ENCODE assay signal across 1 cellular context in the genomic region with DNA sequence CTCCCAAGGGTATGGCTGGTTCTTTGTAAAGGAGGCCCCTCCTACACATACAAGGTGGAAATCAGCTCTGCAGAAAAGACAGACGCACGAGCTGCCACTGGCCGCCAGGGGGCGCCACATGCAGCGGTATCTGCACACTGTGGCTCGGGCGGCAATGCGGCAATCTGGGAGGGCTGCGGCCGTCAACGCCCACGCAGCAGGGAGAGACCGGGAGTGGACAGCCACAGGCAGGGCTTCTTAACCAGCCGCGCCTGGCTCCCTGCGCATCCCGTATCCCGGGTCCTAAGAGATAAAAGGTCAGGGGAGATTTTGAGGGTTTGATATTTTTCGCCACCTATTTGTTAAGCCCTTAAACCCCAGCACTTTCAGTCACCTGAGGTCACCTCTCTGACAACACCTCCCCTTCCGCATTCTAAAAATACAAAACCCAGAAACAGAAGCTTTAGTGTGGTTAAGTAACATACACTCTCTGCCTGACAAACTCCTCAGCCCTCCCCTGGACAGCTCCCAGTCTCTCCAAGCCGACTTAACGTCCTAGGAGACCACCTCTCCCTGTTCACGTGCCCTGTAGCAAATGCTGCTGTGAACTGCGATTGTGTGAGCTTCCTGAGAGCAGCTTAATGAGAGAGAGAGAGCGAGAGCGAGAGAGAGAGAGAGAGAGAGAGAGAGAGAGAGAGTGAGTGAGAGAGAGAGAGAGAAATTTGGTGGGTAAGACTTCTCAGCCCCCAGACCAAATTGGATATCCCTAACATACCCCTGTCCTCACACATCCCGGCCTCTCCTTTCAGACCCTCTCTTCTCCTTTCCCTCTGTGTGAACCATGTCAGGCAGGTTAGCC.
A peak's percentile ranks its signal among the peaks of the same experiment; 100 is the strongest.
TF ChIP-seq lines count a peak whose summit lies in the region.

No MANE protein-coding gene starts in this region.

TF ChIP-seq in K562, 482 proteins besides CTCF, POLR2A, EP300 and RAD21 (continues in another document):
- TF ChIP-seq ATF1 (CRISPR knock-in tag; IDR thresholded peaks at IDR 0.05): no peak
- TF ChIP-seq ATF1 (tag; IDR thresholded peaks at IDR 0.05): 0 out of 2 replicates have a peak, but pooled peaks have one; percentile 37
- peak; percentile 47; the same call in 1 of the 2 replicates for TF ChIP-seq DPF2 (IDR thresholded peaks at IDR 0.05)
- TF ChIP-seq CTBP1 (IDR thresholded peaks at IDR 0.05; ENCODE audit: borderline replicate concordance): peak; percentile 88
- peak; percentile 62 for TF ChIP-seq NFIC (IDR thresholded peaks at IDR 0.05)
- TF ChIP-seq, protein P1, sequence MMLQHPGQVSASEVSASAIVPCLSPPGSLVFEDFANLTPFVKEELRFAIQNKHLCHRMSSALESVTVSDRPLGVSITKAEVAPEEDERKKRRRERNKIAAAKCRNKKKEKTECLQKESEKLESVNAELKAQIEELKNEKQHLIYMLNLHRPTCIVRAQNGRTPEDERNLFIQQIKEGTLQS (IDR thresholded peaks at IDR 0.05): 0 out of 2 replicates have a peak, but pooled peaks have one; percentile 20
- TF ChIP-seq, protein P1 (CRISPR knock-in tag; conservative IDR thresholded peaks at IDR 0.05): 0 out of 2 replicates have a peak, but pooled peaks have one; percentile 51
- TF ChIP-seq ZNF583 (CRISPR knock-in tag; IDR thresholded peaks at IDR 0.05): no peak
- TF ChIP-seq L3MBTL2 (IDR thresholded peaks at IDR 0.05): peak; percentile 66; the same call in 1 of the 2 replicates
- TF ChIP-seq ARID1B (IDR thresholded peaks at IDR 0.05): peak; percentile 46
- peak; percentile 92 for TF ChIP-seq SMC3 (conservative IDR thresholded peaks at IDR 0.05; ENCODE audit: insufficient read depth, low read depth, low read length)
- TF ChIP-seq CTCFL (IDR thresholded peaks at IDR 0.05; ENCODE audit: borderline replicate concordance, insufficient read depth, low read depth, low read length, poor library complexity, severe bottlenecking): peak; percentile 86
- peak; percentile 47 for TF ChIP-seq MEIS2 (IDR thresholded peaks at IDR 0.05; ENCODE audit: partially characterized antibody)
- 0 out of 2 replicates have a peak, but pooled peaks have one; percentile 35 for TF ChIP-seq DIDO1 (tag; IDR thresholded peaks at IDR 0.05; ENCODE audit: low read depth)
- no peak for TF ChIP-seq JUNB (CRISPR knock-in tag; conservative IDR thresholded peaks at IDR 0.05)
- no peak for TF ChIP-seq KDM5B (IDR thresholded peaks at IDR 0.05; ENCODE audit: insufficient replicate concordance, low read depth, low read length)
- TF ChIP-seq RNF219 (CRISPR knock-in tag; IDR thresholded peaks at IDR 0.05): no peak
- TF ChIP-seq, protein P2, sequence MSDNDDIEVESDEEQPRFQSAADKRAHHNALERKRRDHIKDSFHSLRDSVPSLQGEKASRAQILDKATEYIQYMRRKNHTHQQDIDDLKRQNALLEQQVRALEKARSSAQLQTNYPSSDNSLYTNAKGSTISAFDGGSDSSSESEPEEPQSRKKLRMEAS (CRISPR knock-in tag; IDR thresholded peaks at IDR 0.05): peak; percentile 59
- TF ChIP-seq NCOA6 (IDR thresholded peaks at IDR 0.05): no peak
- peak; percentile 77 for TF ChIP-seq CREM (IDR thresholded peaks at IDR 0.05; ENCODE audit: low read depth)
- TF ChIP-seq, protein P3, sequence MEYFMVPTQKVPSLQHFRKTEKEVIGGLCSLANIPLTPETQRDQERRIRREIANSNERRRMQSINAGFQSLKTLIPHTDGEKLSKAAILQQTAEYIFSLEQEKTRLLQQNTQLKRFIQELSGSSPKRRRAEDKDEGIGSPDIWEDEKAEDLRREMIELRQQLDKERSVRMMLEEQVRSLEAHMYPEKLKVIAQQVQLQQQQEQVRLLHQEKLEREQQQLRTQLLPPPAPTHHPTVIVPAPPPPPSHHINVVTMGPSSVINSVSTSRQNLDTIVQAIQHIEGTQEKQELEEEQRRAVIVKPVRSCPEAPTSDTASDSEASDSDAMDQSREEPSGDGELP (CRISPR knock-in tag; IDR thresholded peaks at IDR 0.05; ENCODE audit: borderline replicate concordance): peak; percentile 67
- TF ChIP-seq, protein P4, sequence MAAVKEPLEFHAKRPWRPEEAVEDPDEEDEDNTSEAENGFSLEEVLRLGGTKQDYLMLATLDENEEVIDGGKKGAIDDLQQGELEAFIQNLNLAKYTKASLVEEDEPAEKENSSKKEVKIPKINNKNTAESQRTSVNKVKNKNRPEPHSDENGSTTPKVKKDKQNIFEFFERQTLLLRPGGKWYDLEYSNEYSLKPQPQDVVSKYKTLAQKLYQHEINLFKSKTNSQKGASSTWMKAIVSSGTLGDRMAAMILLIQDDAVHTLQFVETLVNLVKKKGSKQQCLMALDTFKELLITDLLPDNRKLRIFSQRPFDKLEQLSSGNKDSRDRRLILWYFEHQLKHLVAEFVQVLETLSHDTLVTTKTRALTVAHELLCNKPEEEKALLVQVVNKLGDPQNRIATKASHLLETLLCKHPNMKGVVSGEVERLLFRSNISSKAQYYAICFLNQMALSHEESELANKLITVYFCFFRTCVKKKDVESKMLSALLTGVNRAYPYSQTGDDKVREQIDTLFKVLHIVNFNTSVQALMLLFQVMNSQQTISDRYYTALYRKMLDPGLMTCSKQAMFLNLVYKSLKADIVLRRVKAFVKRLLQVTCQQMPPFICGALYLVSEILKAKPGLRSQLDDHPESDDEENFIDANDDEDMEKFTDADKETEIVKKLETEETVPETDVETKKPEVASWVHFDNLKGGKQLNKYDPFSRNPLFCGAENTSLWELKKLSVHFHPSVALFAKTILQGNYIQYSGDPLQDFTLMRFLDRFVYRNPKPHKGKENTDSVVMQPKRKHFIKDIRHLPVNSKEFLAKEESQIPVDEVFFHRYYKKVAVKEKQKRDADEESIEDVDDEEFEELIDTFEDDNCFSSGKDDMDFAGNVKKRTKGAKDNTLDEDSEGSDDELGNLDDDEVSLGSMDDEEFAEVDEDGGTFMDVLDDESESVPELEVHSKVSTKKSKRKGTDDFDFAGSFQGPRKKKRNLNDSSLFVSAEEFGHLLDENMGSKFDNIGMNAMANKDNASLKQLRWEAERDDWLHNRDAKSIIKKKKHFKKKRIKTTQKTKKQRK (IDR thresholded peaks at IDR 0.05; ENCODE audit: borderline replicate concordance, low read depth, low read length): 0 out of 2 replicates have a peak, but pooled peaks have one; percentile 32
- TF ChIP-seq, protein P5, sequence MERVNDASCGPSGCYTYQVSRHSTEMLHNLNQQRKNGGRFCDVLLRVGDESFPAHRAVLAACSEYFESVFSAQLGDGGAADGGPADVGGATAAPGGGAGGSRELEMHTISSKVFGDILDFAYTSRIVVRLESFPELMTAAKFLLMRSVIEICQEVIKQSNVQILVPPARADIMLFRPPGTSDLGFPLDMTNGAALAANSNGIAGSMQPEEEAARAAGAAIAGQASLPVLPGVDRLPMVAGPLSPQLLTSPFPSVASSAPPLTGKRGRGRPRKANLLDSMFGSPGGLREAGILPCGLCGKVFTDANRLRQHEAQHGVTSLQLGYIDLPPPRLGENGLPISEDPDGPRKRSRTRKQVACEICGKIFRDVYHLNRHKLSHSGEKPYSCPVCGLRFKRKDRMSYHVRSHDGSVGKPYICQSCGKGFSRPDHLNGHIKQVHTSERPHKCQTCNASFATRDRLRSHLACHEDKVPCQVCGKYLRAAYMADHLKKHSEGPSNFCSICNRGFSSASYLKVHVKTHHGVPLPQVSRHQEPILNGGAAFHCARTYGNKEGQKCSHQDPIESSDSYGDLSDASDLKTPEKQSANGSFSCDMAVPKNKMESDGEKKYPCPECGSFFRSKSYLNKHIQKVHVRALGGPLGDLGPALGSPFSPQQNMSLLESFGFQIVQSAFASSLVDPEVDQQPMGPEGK (CRISPR knock-in tag; IDR thresholded peaks at IDR 0.05; ENCODE audit: borderline replicate concordance): no peak
- peak; percentile 86 for TF ChIP-seq KLF16 (IDR thresholded peaks at IDR 0.05)
- TF ChIP-seq GATAD2B (IDR thresholded peaks at IDR 0.05; ENCODE audit: borderline replicate concordance): peak; percentile 37; the same call in 1 of the 2 replicates
- TF ChIP-seq MNT (conservative IDR thresholded peaks at IDR 0.05): peak in 1 of 2 experiments; percentile 54; a peak in 3 of 4 replicates
- TF ChIP-seq MAZ (CRISPR knock-in tag; conservative IDR thresholded peaks at IDR 0.05 in 1 of 2, IDR thresholded peaks at IDR 0.05 in 1 of 2): peak; percentile 35 to 70; a peak in 2 of 4 replicates
- peak; percentile 62 for TF ChIP-seq BHLHE40 (IDR thresholded peaks at IDR 0.05; ENCODE audit: low read length)
- peak; percentile 63; the same call in 1 of the 2 replicates for TF ChIP-seq MTA3 (IDR thresholded peaks at IDR 0.05; ENCODE audit: borderline replicate concordance)
- peak in 1 of 2 experiments; percentile 34; a peak in 1 of 4 replicates for TF ChIP-seq SIN3A (IDR thresholded peaks at IDR 0.05; ENCODE audit: borderline replicate concordance in 2 of 2, control insufficient read depth in 1 of 2, low read depth in 2 of 2, low read length in 2 of 2)
- no peak for TF ChIP-seq ZNF24 (IDR thresholded peaks at IDR 0.05)
- TF ChIP-seq SPI1 (IDR thresholded peaks at IDR 0.05; ENCODE audit: borderline replicate concordance, low read depth, low read length): peak; percentile 49; the same call in 1 of the 2 replicates
- 0 out of 2 replicates have a peak, but pooled peaks have one; percentile 18 for TF ChIP-seq HDAC2 (IDR thresholded peaks at IDR 0.05)
- TF ChIP-seq, protein P6, sequence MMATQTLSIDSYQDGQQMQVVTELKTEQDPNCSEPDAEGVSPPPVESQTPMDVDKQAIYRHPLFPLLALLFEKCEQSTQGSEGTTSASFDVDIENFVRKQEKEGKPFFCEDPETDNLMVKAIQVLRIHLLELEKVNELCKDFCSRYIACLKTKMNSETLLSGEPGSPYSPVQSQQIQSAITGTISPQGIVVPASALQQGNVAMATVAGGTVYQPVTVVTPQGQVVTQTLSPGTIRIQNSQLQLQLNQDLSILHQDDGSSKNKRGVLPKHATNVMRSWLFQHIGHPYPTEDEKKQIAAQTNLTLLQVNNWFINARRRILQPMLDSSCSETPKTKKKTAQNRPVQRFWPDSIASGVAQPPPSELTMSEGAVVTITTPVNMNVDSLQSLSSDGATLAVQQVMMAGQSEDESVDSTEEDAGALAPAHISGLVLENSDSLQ (IDR thresholded peaks at IDR 0.05): peak; percentile 17; the same call in 1 of the 2 replicates
- peak; percentile 61; the same call in 1 of the 2 replicates for TF ChIP-seq ESRRA (IDR thresholded peaks at IDR 0.05; ENCODE audit: borderline replicate concordance, low read depth)
- peak; percentile 49; the same call in 1 of the 2 replicates for TF ChIP-seq PHF21A (IDR thresholded peaks at IDR 0.05; ENCODE audit: borderline replicate concordance, low read depth)
- TF ChIP-seq, protein P7, sequence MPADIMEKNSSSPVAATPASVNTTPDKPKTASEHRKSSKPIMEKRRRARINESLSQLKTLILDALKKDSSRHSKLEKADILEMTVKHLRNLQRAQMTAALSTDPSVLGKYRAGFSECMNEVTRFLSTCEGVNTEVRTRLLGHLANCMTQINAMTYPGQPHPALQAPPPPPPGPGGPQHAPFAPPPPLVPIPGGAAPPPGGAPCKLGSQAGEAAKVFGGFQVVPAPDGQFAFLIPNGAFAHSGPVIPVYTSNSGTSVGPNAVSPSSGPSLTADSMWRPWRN (IDR thresholded peaks at IDR 0.05; ENCODE audit: low read depth): 0 out of 2 replicates have a peak, but pooled peaks have one; percentile 12
- TF ChIP-seq JUN (IDR thresholded peaks at IDR 0.05; ENCODE audit: borderline replicate concordance, low read depth, low read length): peak; percentile 25; the same call in 1 of the 2 replicates
- TF ChIP-seq JUN (CRISPR knock-in tag; IDR thresholded peaks at IDR 0.05; ENCODE audit: borderline replicate concordance): no peak
- TF ChIP-seq, protein P8, sequence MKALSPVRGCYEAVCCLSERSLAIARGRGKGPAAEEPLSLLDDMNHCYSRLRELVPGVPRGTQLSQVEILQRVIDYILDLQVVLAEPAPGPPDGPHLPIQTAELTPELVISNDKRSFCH (CRISPR knock-in tag; IDR thresholded peaks at IDR 0.05): no peak
- TF ChIP-seq, protein P8 (tag; IDR thresholded peaks at IDR 0.05): peak; percentile 56; the same call in 1 of the 2 replicates
- TF ChIP-seq FUS (optimal IDR thresholded peaks at IDR 0.05; ENCODE audit: low read depth, low read length): no peak
